ENCODE assay signal across 14 cellular contexts in genomic region chr7:127536426-127537152, GRCh38. TPM values are rescaled to one million over a fixed set of nuclear protein-coding genes. Genes with fewer than 3 reads are reported as not detected.
A peak's percentile ranks its signal among the peaks of the same experiment; 100 is the strongest.
DNase-seq lines count a peak whose midpoint lies in the region; ATAC-seq and TF ChIP-seq lines count a peak whose summit lies in the region.
"Had no signal": no experiment of that assay in that cellular context is flagged by ENCODE, and none has a peak within 500 bp of the region (broad histone marks: within the 10 kb centered on the region; RNA-seq: fewer than 3 reads in every experiment).

No MANE protein-coding gene starts in this region.

- no peaks in the 10 kb centered on the region for H3K79me1 ChIP-seq in mesendoderm (ENCODE audit: low read length)

- H2BK15ac ChIP-seq in mesendoderm (replicated peaks; ENCODE audit: low read depth): no peak overlapping the region

- DNase-seq in AG20443 (ENCODE audit: low spot score): peak; percentile 29
- DNase-seq in coronary artery (ENCODE audit: low spot score): no peak
- peak; percentile 24 for DNase-seq in mesendoderm
- DNase-seq in NCI-H82 (lab: John Stamatoyannopoulos, UW): no peak
- DNase-seq in kidney tubule cell (ENCODE audit: low spot score): no peak
- no peak for DNase-seq in naive thymus-derived CD4-positive, alpha-beta T cell
- DNase-seq in NCI-H2227 treated with DMSO at 0.1 percent for 48 hours (lab: John Stamatoyannopoulos, UW): no peak
- DNase-seq: adrenal gland, naive B cell, NCI-H146, PC-3, T-helper 2 cell had no signal

- no peak overlapping the region for H2BK120ac ChIP-seq in mesendoderm (ENCODE audit: low read depth, low read length)

- H3K9ac ChIP-seq in HUES6 (ENCODE audit: low read length) (no peak overlapping the region), mesendoderm (ENCODE audit: low read length) (no peak overlapping the region)

- H3K4me1 Mint-ChIP-seq in naive thymus-derived CD4-positive, alpha-beta T cell: peaks cover 0 to 8% (median 0%) of the 10 kb centered on the region in 7 donors

- no peak overlapping the region for H4K5ac ChIP-seq in mesendoderm (ENCODE audit: low read length)

- no peak overlapping the region for H2BK5ac ChIP-seq in mesendoderm (ENCODE audit: low read length)

- no peaks in the 10 kb centered on the region for H3K9me3 ChIP-seq in HUES6 (ENCODE audit: control insufficient read depth, insufficient read depth, low read depth, low read length)
- H3K9me3 ChIP-seq in naive thymus-derived CD4-positive, alpha-beta T cell (ENCODE audit: control insufficient read depth in 2 of 3, low read length in 3 of 3): no peaks in the 10 kb centered on the region
- H3K9me3 ChIP-seq: adrenal gland had no signal

- peaks cover 0 to 6% (median 0%) of the 10 kb centered on the region in 11 donors for H3K9me3 Mint-ChIP-seq in naive thymus-derived CD4-positive, alpha-beta T cell

- no peak for ATAC-seq in naive thymus-derived CD4-positive, alpha-beta T cell
- ATAC-seq: PC-3 had no signal

- no CpG with 5 or more reads among the region's 19 CpGs for WGBS in mesendoderm (ENCODE audit: extremely low coverage, insufficient coverage, low lambda C conversion rate)

- intact Hi-C loops in naive thymus-derived CD4-positive, alpha-beta T cell (cut with micrococcal nuclease): no loop called here

- no peak overlapping the region for H3K27ac Mint-ChIP-seq in naive thymus-derived CD4-positive, alpha-beta T cell
- H3K27ac Mint-ChIP-seq: naive B cell had no signal

- no peak overlapping the region for H3K56ac ChIP-seq in mesendoderm (ENCODE audit: low read length)

- POLR2A ChIA-PET in naive thymus-derived CD4-positive, alpha-beta T cell (lab: Charles Lee): no interaction called here

- no peak for TF ChIP-seq CTCF in coronary artery (IDR thresholded peaks at IDR 0.05)

- no peak overlapping the region for H4K8ac ChIP-seq in mesendoderm (ENCODE audit: low read depth, low read length)

- no peaks in the 10 kb centered on the region for H3K79me2 ChIP-seq in mesendoderm (ENCODE audit: control insufficient read depth, insufficient read depth, low read length)

- peaks cover 9% of the 10 kb centered on the region; the same call in 1 of the 2 replicates for H3K4me1 ChIP-seq in HUES6 (ENCODE audit: control insufficient read depth, insufficient read depth, low read length)
- H3K4me1 ChIP-seq in mesendoderm (ENCODE audit: control insufficient read depth, low read depth, low read length): no peaks in the 10 kb centered on the region
- no peaks in the 10 kb centered on the region for H3K4me1 ChIP-seq in naive thymus-derived CD4-positive, alpha-beta T cell (ENCODE audit: control insufficient read depth in 2 of 2, insufficient read depth in 2 of 2, low read length in 2 of 2)
- H3K4me1 ChIP-seq: adrenal gland had no signal

- H3K23ac ChIP-seq in mesendoderm (ENCODE audit: low read length): no peak overlapping the region

- H3K4me3 Mint-ChIP-seq in naive thymus-derived CD4-positive, alpha-beta T cell: peak overlapping the region in 1 of 10 donors; percentile 3
- H3K4me3 Mint-ChIP-seq: naive B cell had no signal

- H3K27ac ChIP-seq in HUES6 (ENCODE audit: low read depth, low read length): no peak overlapping the region
- no peak overlapping the region for H3K27ac ChIP-seq in coronary artery
- H3K27ac ChIP-seq in mesendoderm (ENCODE audit: low read depth, low read length): no peak overlapping the region
- H3K27ac ChIP-seq in naive thymus-derived CD4-positive, alpha-beta T cell (ENCODE audit: low read depth, low read length): no peak overlapping the region
- H3K27ac ChIP-seq: adrenal gland, C4-2B had no signal

- no peak overlapping the region for H2AK5ac ChIP-seq in mesendoderm (ENCODE audit: low read length)

- no peak overlapping the region for H3K4ac ChIP-seq in mesendoderm (ENCODE audit: low read depth, low read length)

- H3K27me3 ChIP-seq in HUES6 (ENCODE audit: control insufficient read depth, insufficient read depth, low read length): peaks cover 85% of the 10 kb centered on the region
- H3K27me3 ChIP-seq in mesendoderm (ENCODE audit: insufficient read depth, low read length, poor library complexity): peaks cover 8% of the 10 kb centered on the region
- H3K27me3 ChIP-seq in naive thymus-derived CD4-positive, alpha-beta T cell (ENCODE audit: control insufficient read depth in 2 of 2, insufficient read depth in 2 of 2, low read length in 2 of 2): peaks cover 0 to 7% of the 10 kb centered on the region in 2 donors

- H3K4me3 ChIP-seq in HUES6 (ENCODE audit: low read depth, low read length) (peak overlapping the region; percentile 53), coronary artery (peak overlapping the region; percentile 25), mesendoderm (ENCODE audit: low read length) (no peak overlapping the region)
- no peak overlapping the region for H3K4me3 ChIP-seq in naive thymus-derived CD4-positive, alpha-beta T cell (ENCODE audit: low read length)
- H3K4me3 ChIP-seq: adrenal gland had no signal

- H3K18ac ChIP-seq in mesendoderm (ENCODE audit: low read length): no peak overlapping the region

- H3K4me2 ChIP-seq in mesendoderm (ENCODE audit: low read length): peak overlapping the region; percentile 51

- no peaks in the 10 kb centered on the region for H3K36me3 ChIP-seq in HUES6 (ENCODE audit: control insufficient read depth, insufficient read depth, low read length)
- H3K36me3 ChIP-seq in mesendoderm (ENCODE audit: control insufficient read depth, insufficient read depth, low read length): no peaks in the 10 kb centered on the region
- H3K36me3 ChIP-seq in naive thymus-derived CD4-positive, alpha-beta T cell (ENCODE audit: control insufficient read depth in 2 of 3, insufficient read depth in 3 of 3, low read length in 3 of 3): no peaks in the 10 kb centered on the region
- H3K36me3 ChIP-seq: adrenal gland had no signal

- CTCF ChIA-PET in naive thymus-derived CD4-positive, alpha-beta T cell (lab: Charles Lee): interaction anchor here (0.6 kb wide), 1 partner anchor 843 kb away, joined by 4 read pairs; no protein-coding TSS in a partner anchor

- H3K27me3 Mint-ChIP-seq in naive thymus-derived CD4-positive, alpha-beta T cell: peaks cover 37 to 66% (median 58%) of the 10 kb centered on the region in 5 donors

- H3K36me3 Mint-ChIP-seq in naive thymus-derived CD4-positive, alpha-beta T cell: peaks cover 0 to 3% (median 0%) of the 10 kb centered on the region in 5 donors

RNA-seq across cellular contexts. Expression of gene GCC1, which starts 48.8 kb away (rescaled TPM):
- 7.3 TPM for polyA plus RNA-seq in mesendoderm (2013, experiment 1 of 2)
- 7.7 TPM for polyA plus RNA-seq in mesendoderm (2013, experiment 2 of 2)
- total RNA-seq in naive thymus-derived CD4-positive, alpha-beta T cell: 10 to 100 TPM; 19.6 to 31.3 (median 23.7) TPM
- 10 to 100 TPM in 1 of 2 donors, 1 to 10 TPM in 1; 9.3 to 21.1 TPM for polyA plus RNA-seq in naive thymus-derived CD4-positive, alpha-beta T cell

RNA-seq across cellular contexts. Expression of gene ARF5, which starts 51.6 kb away (rescaled TPM):
- polyA plus RNA-seq in mesendoderm (2013, experiment 1 of 2): 102 TPM
- 97.3 TPM for polyA plus RNA-seq in mesendoderm (2013, experiment 2 of 2)
- total RNA-seq in naive thymus-derived CD4-positive, alpha-beta T cell: 100 to 1,000 TPM in 2 of 5 experiments, 10 to 100 TPM in 3; 74.6 to 113 (median 78.8) TPM
- 100 to 1,000 TPM; 144 to 158 TPM for polyA plus RNA-seq in naive thymus-derived CD4-positive, alpha-beta T cell

RNA-seq across cellular contexts. Expression of gene FSCN3, which starts 56.9 kb away (rescaled TPM):
- polyA plus RNA-seq in mesendoderm (2013, experiment 1 of 2): 0.93 TPM
- 1.1 TPM for polyA plus RNA-seq in mesendoderm (2013, experiment 2 of 2)
- total RNA-seq in naive thymus-derived CD4-positive, alpha-beta T cell: 1 to 10 TPM; 1.4 to 6.1 (median 5.0) TPM
- polyA plus RNA-seq in naive thymus-derived CD4-positive, alpha-beta T cell: under 1 TPM; 0.37 to 0.47 TPM

Comparison
In these comparisons a context has a peak if more than half of its experiments do, and no peak if none do; other contexts are left out.
1. DNase-seq: peak in AG20443 (single experiment) and mesendoderm (single experiment); none in coronary artery (single experiment), NCI-H82 (single experiment), kidney tubule cell (single experiment), naive thymus-derived CD4-positive, alpha-beta T cell (0 of 9) and NCI-H2227 treated with DMSO at 0.1 percent for 48 hours (single experiment).
2. H3K4me3 ChIP-seq: peak in HUES6 (single experiment) and coronary artery (single experiment); none in mesendoderm (single experiment) and naive thymus-derived CD4-positive, alpha-beta T cell (single experiment).